Comparison of ENCODE assay signal across 20 cellular contexts in genomic region chr7:23864984-23865383, GRCh38.
DNase-seq lines count a peak whose midpoint lies in the region; ATAC-seq and TF ChIP-seq lines count a peak whose summit lies in the region.
"Had no signal": no experiment of that assay in that cellular context is flagged by ENCODE, and none has a peak within 500 bp of the region (broad histone marks: within the 10 kb centered on the region; RNA-seq: fewer than 3 reads in every experiment).

No MANE protein-coding gene starts in this region.

- peaks cover 0 to 9% of the 10 kb centered on the region in 2 donors for H3K9me3 Mint-ChIP-seq in stimulated activated naive CD8-positive, alpha-beta T cell treated with anti-CD3 and anti-CD28 coated beads, Interleukin-15, amount 100 ng/mL, for 72 hours
- H3K9me3 Mint-ChIP-seq: activated CD4-positive, alpha-beta T cell treated with anti-CD3 and anti-CD28 coated beads, Interleukin-2, amount 10 ng/mL, durations not matched to agents 7 days and 5 days; immature natural killer cell; neural progenitor cell had no signal

- 0 out of 2 replicates have a peak overlapping the region, but pooled peaks have one; percentile 10 for H3K4me2 ChIP-seq in SK-N-SH
- H3K4me2 ChIP-seq: neural progenitor cell had no signal

- peak in 1 of 2 experiments; percentile 89; a peak in 2 of 4 replicates for TF ChIP-seq EP300 in SK-N-SH (IDR thresholded peaks at IDR 0.05; ENCODE audit: borderline replicate concordance in 1 of 2, low read depth in 1 of 2, low read length in 1 of 2)

- H3K4me3 ChIP-seq in SK-N-SH (ENCODE audit: low read depth in 2 of 2, low read length in 1 of 2), result no peak overlapping the region
- H3K4me3 ChIP-seq: colonic mucosa, esophagus squamous epithelium, neural progenitor cell, right lobe of liver, upper lobe of right lung had no signal

- no peak for TF ChIP-seq CTCF in SK-N-SH (IDR thresholded peaks at IDR 0.05)

- H3K4me1 ChIP-seq in SK-N-SH (ENCODE audit: control insufficient read depth in 1 of 2, insufficient read depth in 2 of 2, low read depth in 1 of 2, low read length in 1 of 2), result peaks cover 0 to 6% of the 10 kb centered on the region in 2 experiments; a peak in 1 of 4 replicates
- H3K4me1 ChIP-seq: Caco-2, colonic mucosa, esophagus squamous epithelium, neural progenitor cell, right lobe of liver, upper lobe of right lung had no signal

- no peaks in the 10 kb centered on the region for H4K20me1 ChIP-seq in SK-N-SH (ENCODE audit: insufficient read depth)

- peaks cover 44% of the 10 kb centered on the region for H3K27me3 Mint-ChIP-seq in stimulated activated naive CD8-positive, alpha-beta T cell treated with anti-CD3 and anti-CD28 coated beads, Interleukin-15, amount 100 ng/mL, for 72 hours

- no peaks in the 10 kb centered on the region for H3K79me2 ChIP-seq in SK-N-SH (ENCODE audit: insufficient read depth)

- H2AFZ ChIP-seq in SK-N-SH (ENCODE audit: low read depth), result no peak overlapping the region
- H2AFZ ChIP-seq: neural progenitor cell had no signal

- H3K9me2 ChIP-seq in SK-N-SH, result no peaks in the 10 kb centered on the region

- H3K4me1 Mint-ChIP-seq in stimulated activated naive CD8-positive, alpha-beta T cell treated with anti-CD3 and anti-CD28 coated beads, Interleukin-15, amount 100 ng/mL, for 72 hours, result no peaks in the 10 kb centered on the region
- H3K4me1 Mint-ChIP-seq: activated CD4-positive, alpha-beta T cell treated with anti-CD3 and anti-CD28 coated beads, Interleukin-2, amount 10 ng/mL, durations not matched to agents 7 days and 5 days; immature natural killer cell; neural progenitor cell had no signal

- ATAC-seq in stimulated activated naive CD8-positive, alpha-beta T cell treated with anti-CD3 and anti-CD28 coated beads, Interleukin-15, Interleukin-2, amounts not matched to agents 100 U/mL and 50 U/mL, for 24 hours, result peak; percentile 46
- no peak for ATAC-seq in stimulated activated naive CD8-positive, alpha-beta T cell treated with anti-CD3 and anti-CD28 coated beads, Interleukin-15, amount 100 ng/mL, for 72 hours
- ATAC-seq in esophagus mucosa, result no peak
- ATAC-seq: right lobe of liver, Right ventricle myocardium inferior, upper lobe of right lung had no signal

- POLR2A ChIA-PET in SK-N-SH (lab: Yijun Ruan, JAX), result no interaction called here

- TF ChIP-seq RAD21 in SK-N-SH (IDR thresholded peaks at IDR 0.05; ENCODE audit: low read length), result no peak

- no peak overlapping the region for H3K4me3 Mint-ChIP-seq in stimulated activated naive CD8-positive, alpha-beta T cell treated with anti-CD3 and anti-CD28 coated beads, Interleukin-15, amount 100 ng/mL, for 72 hours
- H3K4me3 Mint-ChIP-seq: activated CD4-positive, alpha-beta T cell treated with anti-CD3 and anti-CD28 coated beads, Interleukin-2, amount 10 ng/mL, durations not matched to agents 7 days and 5 days; immature natural killer cell; neural progenitor cell had no signal

- no peak overlapping the region for H3K9ac ChIP-seq in SK-N-SH
- H3K9ac ChIP-seq: neural progenitor cell had no signal

- 7% methylated on average over 3 of the region's 3 CpGs for WGBS in SK-N-SH (ENCODE audit: low lambda C conversion rate)

- H3K27ac Mint-ChIP-seq in stimulated activated naive CD8-positive, alpha-beta T cell treated with anti-CD3 and anti-CD28 coated beads, Interleukin-15, amount 100 ng/mL, for 72 hours, result peak overlapping the region in 1 of 2 donors; percentile 36
- H3K27ac Mint-ChIP-seq: activated CD4-positive, alpha-beta T cell treated with anti-CD3 and anti-CD28 coated beads, Interleukin-2, amount 10 ng/mL, durations not matched to agents 7 days and 5 days; immature natural killer cell; neural progenitor cell had no signal

- H3K36me3 ChIP-seq in SK-N-SH (replicated peaks in 1 of 2; ENCODE audit: control insufficient read depth in 1 of 2, insufficient read depth in 2 of 2, low read length in 1 of 2), result no peaks in the 10 kb centered on the region
- H3K36me3 ChIP-seq: colonic mucosa, esophagus squamous epithelium, neural progenitor cell, right lobe of liver, upper lobe of right lung had no signal

- peak overlapping the region in 1 of 2 experiments; percentile 35; a peak in 2 of 4 replicates for H3K27ac ChIP-seq in SK-N-SH (ENCODE audit: low read depth in 2 of 2, low read length in 1 of 2)
- H3K27ac ChIP-seq: colonic mucosa, esophagus squamous epithelium, neural progenitor cell, right lobe of liver, upper lobe of right lung had no signal

- H3K9me3 ChIP-seq in SK-N-SH, result no peaks in the 10 kb centered on the region
- H3K9me3 ChIP-seq: colonic mucosa, esophagus squamous epithelium, right lobe of liver, upper lobe of right lung had no signal

- no peaks in the 10 kb centered on the region for H3K27me3 ChIP-seq in SK-N-SH (ENCODE audit: insufficient read depth)
- H3K27me3 ChIP-seq: colonic mucosa, esophagus squamous epithelium, neural progenitor cell, right lobe of liver, upper lobe of right lung had no signal

- CTCF ChIA-PET in SK-N-SH (lab: Yijun Ruan, JAX), result interaction anchor here (0.6 to 6.4 kb wide), 15 partner anchors 12 to 801 kb away, joined by 3 to 95 read pairs (median 6); partner anchors contain the start of gene NPY

- no peak for DNase-seq in stimulated activated naive CD8-positive, alpha-beta T cell treated with anti-CD3 and anti-CD28 coated beads, Interleukin-15, Interleukin-2, amounts not matched to agents 100 U/mL and 50 U/mL, for 24 hours
- no peak for DNase-seq in stimulated activated naive CD8-positive, alpha-beta T cell treated with anti-CD3 and anti-CD28 coated beads, Interleukin-15, amount 100 ng/mL, for 72 hours
- DNase-seq in SK-N-SH, result no peak
- peak; percentile 78 for DNase-seq in fibroblast of peridontal ligament (ENCODE audit: extremely low read depth)
- no peak for DNase-seq in hypothalamus (lab: John Stamatoyannopoulos, UW)
- no peak for DNase-seq in foreskin melanocyte
- DNase-seq in activated CD4-positive, alpha-beta T cell treated with anti-CD3 and anti-CD28 coated beads for 4 hours, result no peak
- DNase-seq: activated CD4-positive, alpha-beta T cell treated with anti-CD3 and anti-CD28 coated beads, Interleukin-2, amount 10 ng/mL, durations not matched to agents 7 days and 5 days; Caco-2; colonic mucosa; esophagus squamous epithelium; immature natural killer cell; NCI-H1694; NCI-H748 treated with DMSO at 0.1 percent for 48 hours; right lobe of liver; stimulated activated CD4-positive, alpha-beta T cell treated with anti-CD3 and anti-CD28 coated beads, Interleukin-4, amount 100 ng/mL, for 4 hours; upper lobe of right lung had no signal

- H3F3A ChIP-seq in SK-N-SH (replicated peaks; ENCODE audit: insufficient read depth), result peaks cover 5% of the 10 kb centered on the region

TF ChIP-seq in SK-N-SH, 30 proteins besides CTCF, POLR2A, EP300 and RAD21 (continues in another document):
- TF ChIP-seq PBX3 (IDR thresholded peaks at IDR 0.05), result peak; percentile 95
- peak; percentile 21; the same call in 1 of the 2 replicates for TF ChIP-seq GABPA (IDR thresholded peaks at IDR 0.05; ENCODE audit: low read depth)
- no peak for TF ChIP-seq YY1 (IDR thresholded peaks at IDR 0.05; ENCODE audit: low read depth)
- no peak for TF ChIP-seq MXI1 (IDR thresholded peaks at IDR 0.05; ENCODE audit: low read depth, low read length)
- peak; percentile 76 for TF ChIP-seq MEF2A (IDR thresholded peaks at IDR 0.05; ENCODE audit: borderline replicate concordance, low read depth)
- TF ChIP-seq IRF3 (IDR thresholded peaks at IDR 0.05; ENCODE audit: low read depth, low read length), result no peak
- peak; percentile 24; the same call in 1 of the 2 replicates for TF ChIP-seq RXRA (IDR thresholded peaks at IDR 0.05; ENCODE audit: borderline replicate concordance, low read depth)
- 0 out of 2 replicates have a peak, but pooled peaks have one; percentile 50 for TF ChIP-seq ZBTB33 (IDR thresholded peaks at IDR 0.05; ENCODE audit: borderline replicate concordance, low read depth)
- TF ChIP-seq TCF12 (IDR thresholded peaks at IDR 0.05), result peak; percentile 95
- peak; percentile 67 for TF ChIP-seq MAX (IDR thresholded peaks at IDR 0.05; ENCODE audit: low read depth)
- peak; percentile 71; the same call in 1 of the 2 replicates for TF ChIP-seq POLR2AphosphoS5 (IDR thresholded peaks at IDR 0.05; ENCODE audit: low read depth, low read length)
- no peak for TF ChIP-seq GATA2 (CRISPR knock-in tag; IDR thresholded peaks at IDR 0.05)
